Comparison of ENCODE assay signal across 7 cellular contexts in genomic region chr3:77045686-77046085, GRCh38. TPM values are rescaled to one million over a fixed set of nuclear protein-coding genes. Genes with fewer than 3 reads are reported as not detected.
"Had no signal": no experiment of that assay in that cellular context is flagged by ENCODE, and none has a peak within 500 bp of the region (broad histone marks: within the 10 kb centered on the region; RNA-seq: fewer than 3 reads in every experiment).

No MANE protein-coding gene starts in this region.

- H3K36me3 ChIP-seq: HAP-1 had no signal

- H3K4me1 Mint-ChIP-seq: IgD-negative memory B cell had no signal

- H3K4me3 Mint-ChIP-seq: IgD-negative memory B cell had no signal

- DNase-seq: GM23248, GOT3, H7, KBM-7 had no signal

- ATAC-seq: HCT116 had no signal

- H3K36me3 Mint-ChIP-seq: IgD-negative memory B cell had no signal

- H3K4me3 ChIP-seq: GM23248, HAP-1 had no signal

- H3K27ac ChIP-seq: GM23248 had no signal

- H3K27ac Mint-ChIP-seq: IgD-negative memory B cell had no signal

- H3K9me3 ChIP-seq: HAP-1 had no signal

RNA-seq across cellular contexts. Expression of gene ROBO2, which starts 5.8 kb away (rescaled TPM):
- polyA plus RNA-seq: IgD-negative memory B cell had no signal
